Comparison of ENCODE assay signal across 25 cellular contexts in the genomic region with DNA sequence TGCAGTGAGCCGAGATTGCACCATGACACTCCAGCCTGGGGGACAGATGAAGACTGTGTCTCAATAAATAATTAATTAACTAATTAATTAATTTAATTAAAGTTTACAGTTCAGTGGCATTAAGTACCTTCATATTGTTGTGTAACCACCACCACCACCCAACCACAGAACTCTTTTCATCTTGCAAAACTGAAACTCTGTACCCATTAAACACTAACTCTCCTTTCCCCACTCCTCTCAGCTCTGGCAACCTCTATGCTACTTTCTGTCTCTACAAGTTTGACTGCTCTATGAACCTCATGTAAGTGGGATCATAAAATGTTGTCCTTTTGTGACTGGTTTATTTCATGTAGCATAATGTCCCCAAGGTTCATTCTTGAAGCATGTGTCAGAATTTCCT.
"Had no signal": no experiment of that assay in that cellular context is flagged by ENCODE, and none has a peak within 500 bp of the region (broad histone marks: within the 10 kb centered on the region; RNA-seq: fewer than 3 reads in every experiment).

No MANE protein-coding gene starts in this region.

- H3K4me3 ChIP-seq: colonic mucosa, coronary artery, dorsolateral prefrontal cortex, esophagus muscularis mucosa, esophagus squamous epithelium, gastrocnemius medialis, gastroesophageal sphincter, heart left ventricle, heart right ventricle had no signal

- H3K27ac ChIP-seq: colonic mucosa, coronary artery, dorsolateral prefrontal cortex, epithelial cell of prostate, esophagus muscularis mucosa, esophagus squamous epithelium, foreskin keratinocyte, gastrocnemius medialis, gastroesophageal sphincter, heart left ventricle, heart right ventricle had no signal

- H3K9me3 Mint-ChIP-seq: effector memory CD8-positive, alpha-beta T cell had no signal

- H3K4me1 Mint-ChIP-seq: endodermal cell had no signal

- DNase-seq: colonic mucosa; cortex of kidney; dermis blood vessel endothelial cell; dorsolateral prefrontal cortex; effector CD4-positive, alpha-beta T cell; effector CD8-positive, alpha-beta T cell; effector memory CD4-positive, alpha-beta T cell; effector memory CD8-positive, alpha-beta T cell; endodermal cell; erythroblast; esophagus squamous epithelium; foreskin fibroblast; foreskin melanocyte; gastrocnemius medialis; glutamatergic neuron; head of caudate nucleus; heart left ventricle; heart right ventricle had no signal

- H3K9me3 ChIP-seq: colonic mucosa, esophagus muscularis mucosa, esophagus squamous epithelium, gastrocnemius medialis, gastroesophageal sphincter, heart left ventricle, heart right ventricle had no signal

- H3K4me1 ChIP-seq: colonic mucosa, esophagus muscularis mucosa, esophagus squamous epithelium, foreskin keratinocyte, gastrocnemius medialis, heart left ventricle, heart right ventricle had no signal

- H3K27ac Mint-ChIP-seq: dendritic cell treated with granulocyte-macrophage colony-stimulating factor and Interleukin-4, amounts not matched to agents 40 ng/mL and 50 ng/mL, for 4 days; effector memory CD8-positive, alpha-beta T cell; endodermal cell had no signal

- H3K27me3 ChIP-seq: colonic mucosa, esophagus muscularis mucosa, esophagus squamous epithelium, gastroesophageal sphincter, heart left ventricle, heart right ventricle had no signal

- H3K27me3 Mint-ChIP-seq: dendritic cell treated with granulocyte-macrophage colony-stimulating factor and Interleukin-4, amounts not matched to agents 40 ng/mL and 50 ng/mL, for 4 days had no signal

- H3K4me3 Mint-ChIP-seq: dendritic cell treated with granulocyte-macrophage colony-stimulating factor and Interleukin-4, amounts not matched to agents 40 ng/mL and 50 ng/mL, for 4 days; effector memory CD8-positive, alpha-beta T cell; endodermal cell had no signal

- ATAC-seq: effector memory CD8-positive, alpha-beta T cell; esophagus mucosa; foreskin keratinocyte; gastrocnemius medialis; gastroesophageal sphincter; heart left ventricle; heart right ventricle had no signal

- H3K36me3 ChIP-seq: colonic mucosa, esophagus muscularis mucosa, esophagus squamous epithelium, gastrocnemius medialis, gastroesophageal sphincter, heart left ventricle, heart right ventricle had no signal
